ENCODE assay signal across 7 cellular contexts in the genomic region with DNA sequence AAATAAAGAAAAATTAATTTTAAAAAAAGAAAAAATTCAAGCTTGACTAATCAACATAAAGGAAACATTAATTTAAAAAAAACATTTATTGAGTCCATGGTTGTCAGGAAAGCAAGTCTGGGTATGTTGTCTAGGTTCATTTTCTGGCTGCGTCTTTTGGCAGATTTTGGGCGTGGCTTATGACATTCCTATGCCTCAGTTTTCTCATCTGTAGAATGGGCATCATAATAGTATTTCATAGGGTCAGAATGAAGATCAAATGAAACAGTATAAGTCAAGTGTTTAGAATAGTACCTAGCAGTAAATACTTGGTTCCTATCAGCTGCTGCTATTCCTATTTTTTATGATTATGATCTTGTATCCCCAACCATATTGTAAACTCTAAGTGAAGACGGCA. TPM values are rescaled to one million over a fixed set of nuclear protein-coding genes. Genes with fewer than 3 reads are reported as not detected.
"Had no signal": no experiment of that assay in that cellular context is flagged by ENCODE, and none has a peak within 500 bp of the region (broad histone marks: within the 10 kb centered on the region; RNA-seq: fewer than 3 reads in every experiment).

No MANE protein-coding gene starts in this region.

- H3K4me3 ChIP-seq: GM12878 had no signal

- FAIRE-seq: G401.6, GM12878, GM12891, GM12892, GM18507, GM19239 had no signal

RNA-seq across cellular contexts. Expression of gene MYO1H, which starts 40.5 kb away (rescaled TPM):
- total RNA-seq: G401, GM12878 had no signal
